ENCODE assay signal across 19 cellular contexts in the genomic region with DNA sequence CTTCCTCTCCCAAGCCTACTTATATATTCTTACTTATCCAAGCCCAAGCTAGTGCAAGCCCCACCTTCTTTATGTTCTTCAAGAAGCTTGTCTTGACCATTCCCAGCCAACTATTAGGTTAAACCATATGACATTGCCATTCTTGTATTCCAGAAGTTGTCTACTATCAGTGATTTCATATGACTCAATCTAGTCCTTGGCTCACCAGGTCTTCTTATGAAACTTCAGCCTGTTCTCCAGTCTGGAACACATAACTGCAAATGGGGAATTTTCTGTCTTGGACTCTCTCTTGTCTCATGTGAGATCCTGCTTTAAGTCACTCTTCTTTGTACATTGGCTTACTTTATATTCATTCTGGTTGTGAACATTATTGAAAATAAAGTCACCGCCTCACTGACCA.
"Had no signal": no experiment of that assay in that cellular context is flagged by ENCODE, and none has a peak within 500 bp of the region (broad histone marks: within the 10 kb centered on the region; RNA-seq: fewer than 3 reads in every experiment).

No MANE protein-coding gene starts in this region.

- H3K4me2 ChIP-seq: neural progenitor cell had no signal

- H3K9me3 Mint-ChIP-seq: activated naive CD4-positive, alpha-beta T cell treated with anti-CD3 and anti-CD28 coated beads, Interleukin-2, amount 50 U/mL, for 72 hours; activated T-cell treated with anti-CD3 and anti-CD28 coated beads, Interleukin-2, amount 50 U/mL, for 24 hours; neural progenitor cell had no signal

- H3K36me3 Mint-ChIP-seq: activated CD8-positive, alpha-beta memory T cell treated with anti-CD3 and anti-CD28 coated beads, Interleukin-2, amount 10 ng/mL, durations not matched to agents 7 days and 5 days; activated naive CD4-positive, alpha-beta T cell treated with anti-CD3 and anti-CD28 coated beads, Interleukin-2, amount 50 U/mL, for 72 hours; neural progenitor cell had no signal

- H3K27me3 Mint-ChIP-seq: activated T-cell treated with anti-CD3 and anti-CD28 coated beads, Interleukin-2, amount 50 U/mL, for 24 hours had no signal

- FAIRE-seq: small intestine had no signal

- H3K79me2 ChIP-seq: parathyroid adenoma had no signal

- H3K27me3 ChIP-seq: colonic mucosa, heart right ventricle, neural progenitor cell, thyroid gland, uterus had no signal

- ATAC-seq: activated CD8-positive, alpha-beta memory T cell treated with anti-CD3 and anti-CD28 coated beads, Interleukin-2, amount 10 ng/mL, durations not matched to agents 7 days and 5 days; activated naive CD4-positive, alpha-beta T cell treated with anti-CD3 and anti-CD28 coated beads, Interleukin-2, amount 50 U/mL, for 72 hours; heart right ventricle had no signal

- H3K36me3 ChIP-seq: colonic mucosa, heart right ventricle, neural progenitor cell, thyroid gland, uterus had no signal

- H3K27ac ChIP-seq: colonic mucosa, heart right ventricle, neural progenitor cell, parathyroid adenoma, thyroid gland, uterus had no signal

- H3K4me3 Mint-ChIP-seq: activated CD8-positive, alpha-beta memory T cell treated with anti-CD3 and anti-CD28 coated beads, Interleukin-2, amount 10 ng/mL, durations not matched to agents 7 days and 5 days; activated T-cell treated with anti-CD3 and anti-CD28 coated beads, Interleukin-2, amount 50 U/mL, for 24 hours; mesothelial cell of epicardium; neural progenitor cell had no signal

- H3K4me1 ChIP-seq: colonic mucosa, parathyroid adenoma, thyroid gland, uterus had no signal

- H3K27ac Mint-ChIP-seq: activated CD8-positive, alpha-beta memory T cell treated with anti-CD3 and anti-CD28 coated beads, Interleukin-2, amount 10 ng/mL, durations not matched to agents 7 days and 5 days; activated naive CD4-positive, alpha-beta T cell treated with anti-CD3 and anti-CD28 coated beads, Interleukin-2, amount 50 U/mL, for 72 hours; activated T-cell treated with anti-CD3 and anti-CD28 coated beads, Interleukin-2, amount 50 U/mL, for 24 hours; mesothelial cell of epicardium; neural progenitor cell had no signal

- H3K9me3 ChIP-seq: colonic mucosa, heart right ventricle, thyroid gland, uterus had no signal

- H3K9ac ChIP-seq: neural progenitor cell, parathyroid adenoma had no signal

- H2AFZ ChIP-seq: neural progenitor cell, parathyroid adenoma had no signal

- DNase-seq: activated CD4-positive, alpha-beta T cell treated with anti-CD3 and anti-CD28 coated beads for 1 hour; activated CD4-positive, alpha-beta T cell treated with anti-CD3 and anti-CD28 coated beads, Interleukin-2, amount 50 U/mL, for 48 hours; activated CD8-positive, alpha-beta memory T cell treated with anti-CD3 and anti-CD28 coated beads, Interleukin-2, amount 10 ng/mL, durations not matched to agents 7 days and 5 days; activated effector memory CD4-positive, alpha-beta T cell treated with Interleukin-2 at 50 U/mL for 16 hours; activated T-cell treated with anti-CD3 and anti-CD28 coated beads, Interleukin-2, amount 50 U/mL, for 24 hours; anterior cingulate cortex; colonic mucosa; effector CD8-positive, alpha-beta T cell; heart right ventricle; islet precursor cell; retina; small intestine; T1000; thyroid gland; uterus had no signal

- H3K4me3 ChIP-seq: colonic mucosa, heart right ventricle, neural progenitor cell, thyroid gland, uterus had no signal
